1 cellular context compared by ENCODE assay signal in genomic region chr6:157463743-157464135, GRCh38.
TF ChIP-seq lines count a peak whose summit lies in the region.

No MANE protein-coding gene starts in this region.

TF ChIP-seq in GM12878, 131 proteins besides CTCF, POLR2A, EP300 and RAD21:
- TF ChIP-seq MLLT1 (IDR thresholded peaks at IDR 0.05) (0 out of 2 replicates have a peak, but pooled peaks have one; percentile 15), HDGF (IDR thresholded peaks at IDR 0.05) (0 out of 2 replicates have a peak, but pooled peaks have one; percentile 48)
